1 cellular context compared by ENCODE assay signal in the genomic region with DNA sequence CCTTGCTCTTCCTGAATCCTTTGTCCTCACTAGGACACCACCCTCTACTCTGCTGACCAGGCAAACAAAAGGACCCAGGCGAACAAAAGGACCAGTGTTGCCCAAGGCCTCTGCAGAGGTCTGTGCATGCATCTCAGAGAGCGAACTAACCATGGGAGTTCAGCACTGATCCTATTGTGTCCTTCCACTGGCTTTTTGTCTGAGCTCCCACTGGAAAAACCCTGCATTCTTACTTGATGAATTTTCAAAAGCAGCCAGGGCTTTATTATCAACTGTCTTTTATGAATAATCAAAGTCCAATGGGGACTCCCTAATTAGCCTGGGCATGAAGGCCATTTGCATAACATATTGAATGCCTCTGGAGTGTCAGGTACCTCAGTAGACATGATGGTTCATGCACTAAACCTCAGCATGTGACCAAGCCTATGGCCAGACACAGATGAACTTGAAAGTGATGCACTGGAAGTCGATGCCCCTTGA.
TF ChIP-seq lines count a peak whose summit lies in the region.

No MANE protein-coding gene starts in this region.

TF ChIP-seq in GM12878, 131 proteins besides CTCF, POLR2A, EP300 and RAD21 (continued from another document):
- TF ChIP-seq, protein P1, sequence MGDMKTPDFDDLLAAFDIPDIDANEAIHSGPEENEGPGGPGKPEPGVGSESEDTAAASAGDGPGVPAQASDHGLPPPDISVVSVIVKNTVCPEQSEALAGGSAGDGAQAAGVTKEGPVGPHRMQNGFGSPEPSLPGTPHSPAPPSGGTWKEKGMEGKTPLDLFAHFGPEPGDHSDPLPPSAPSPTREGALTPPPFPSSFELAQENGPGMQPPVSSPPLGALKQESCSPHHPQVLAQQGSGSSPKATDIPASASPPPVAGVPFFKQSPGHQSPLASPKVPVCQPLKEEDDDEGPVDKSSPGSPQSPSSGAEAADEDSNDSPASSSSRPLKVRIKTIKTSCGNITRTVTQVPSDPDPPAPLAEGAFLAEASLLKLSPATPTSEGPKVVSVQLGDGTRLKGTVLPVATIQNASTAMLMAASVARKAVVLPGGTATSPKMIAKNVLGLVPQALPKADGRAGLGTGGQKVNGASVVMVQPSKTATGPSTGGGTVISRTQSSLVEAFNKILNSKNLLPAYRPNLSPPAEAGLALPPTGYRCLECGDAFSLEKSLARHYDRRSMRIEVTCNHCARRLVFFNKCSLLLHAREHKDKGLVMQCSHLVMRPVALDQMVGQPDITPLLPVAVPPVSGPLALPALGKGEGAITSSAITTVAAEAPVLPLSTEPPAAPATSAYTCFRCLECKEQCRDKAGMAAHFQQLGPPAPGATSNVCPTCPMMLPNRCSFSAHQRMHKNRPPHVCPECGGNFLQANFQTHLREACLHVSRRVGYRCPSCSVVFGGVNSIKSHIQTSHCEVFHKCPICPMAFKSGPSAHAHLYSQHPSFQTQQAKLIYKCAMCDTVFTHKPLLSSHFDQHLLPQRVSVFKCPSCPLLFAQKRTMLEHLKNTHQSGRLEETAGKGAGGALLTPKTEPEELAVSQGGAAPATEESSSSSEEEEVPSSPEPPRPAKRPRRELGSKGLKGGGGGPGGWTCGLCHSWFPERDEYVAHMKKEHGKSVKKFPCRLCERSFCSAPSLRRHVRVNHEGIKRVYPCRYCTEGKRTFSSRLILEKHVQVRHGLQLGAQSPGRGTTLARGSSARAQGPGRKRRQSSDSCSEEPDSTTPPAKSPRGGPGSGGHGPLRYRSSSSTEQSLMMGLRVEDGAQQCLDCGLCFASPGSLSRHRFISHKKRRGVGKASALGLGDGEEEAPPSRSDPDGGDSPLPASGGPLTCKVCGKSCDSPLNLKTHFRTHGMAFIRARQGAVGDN (IDR thresholded peaks at IDR 0.05): peak; percentile 70; the same call in 1 of the 2 replicates
- no peak for TF ChIP-seq MXI1 (IDR thresholded peaks at IDR 0.05; ENCODE audit: low read depth, low read length)
- TF ChIP-seq, protein P2, sequence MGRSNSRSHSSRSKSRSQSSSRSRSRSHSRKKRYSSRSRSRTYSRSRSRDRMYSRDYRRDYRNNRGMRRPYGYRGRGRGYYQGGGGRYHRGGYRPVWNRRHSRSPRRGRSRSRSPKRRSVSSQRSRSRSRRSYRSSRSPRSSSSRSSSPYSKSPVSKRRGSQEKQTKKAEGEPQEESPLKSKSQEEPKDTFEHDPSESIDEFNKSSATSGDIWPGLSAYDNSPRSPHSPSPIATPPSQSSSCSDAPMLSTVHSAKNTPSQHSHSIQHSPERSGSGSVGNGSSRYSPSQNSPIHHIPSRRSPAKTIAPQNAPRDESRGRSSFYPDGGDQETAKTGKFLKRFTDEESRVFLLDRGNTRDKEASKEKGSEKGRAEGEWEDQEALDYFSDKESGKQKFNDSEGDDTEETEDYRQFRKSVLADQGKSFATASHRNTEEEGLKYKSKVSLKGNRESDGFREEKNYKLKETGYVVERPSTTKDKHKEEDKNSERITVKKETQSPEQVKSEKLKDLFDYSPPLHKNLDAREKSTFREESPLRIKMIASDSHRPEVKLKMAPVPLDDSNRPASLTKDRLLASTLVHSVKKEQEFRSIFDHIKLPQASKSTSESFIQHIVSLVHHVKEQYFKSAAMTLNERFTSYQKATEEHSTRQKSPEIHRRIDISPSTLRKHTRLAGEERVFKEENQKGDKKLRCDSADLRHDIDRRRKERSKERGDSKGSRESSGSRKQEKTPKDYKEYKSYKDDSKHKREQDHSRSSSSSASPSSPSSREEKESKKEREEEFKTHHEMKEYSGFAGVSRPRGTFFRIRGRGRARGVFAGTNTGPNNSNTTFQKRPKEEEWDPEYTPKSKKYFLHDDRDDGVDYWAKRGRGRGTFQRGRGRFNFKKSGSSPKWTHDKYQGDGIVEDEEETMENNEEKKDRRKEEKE (IDR thresholded peaks at IDR 0.05): no peak
- peak; percentile 36 to 72; a peak in 1 of 4 replicates for TF ChIP-seq BHLHE40 (IDR thresholded peaks at IDR 0.05; ENCODE audit: borderline replicate concordance in 1 of 2, low read depth in 2 of 2, low read length in 1 of 2)
- TF ChIP-seq POU2F2 (IDR thresholded peaks at IDR 0.05; ENCODE audit: borderline replicate concordance, low read depth, low read length): 0 out of 3 replicates have a peak, but pooled peaks have one; percentile 33
